6 cellular contexts compared by ENCODE assay signal in genomic region chr19:58304748-58305064, GRCh38. TPM values are rescaled to one million over a fixed set of nuclear protein-coding genes. Genes with fewer than 3 reads are reported as not detected.
A peak's percentile ranks its signal among the peaks of the same experiment; 100 is the strongest.
DNase-seq lines count a peak whose midpoint lies in the region; TF ChIP-seq lines count a peak whose summit lies in the region.

No MANE protein-coding gene starts in this region.

- peaks cover 35 to 55% (median 45%) of the 10 kb centered on the region in 4 donors for H3K4me1 Mint-ChIP-seq in CD4-positive, alpha-beta memory T cell

- H3K36me3 Mint-ChIP-seq in CD4-positive, alpha-beta memory T cell, result peaks cover 57 to 60% of the 10 kb centered on the region in 2 donors

- CTCF ChIA-PET in CD4-positive, alpha-beta memory T cell (lab: Charles Lee; ENCODE audit: partially characterized antibody), result interaction anchor here (1.3 kb wide), 1 partner anchor 215 kb away, joined by 3 read pairs; no protein-coding TSS in a partner anchor
- CTCF ChIA-PET in PC-9 (lab: Charles Lee), result no interaction called here

- H2AFZ ChIP-seq in PC-9, result peak overlapping the region; percentile 78

- BruUV-seq in PC-9 (replicated peaks; lab: Mats Ljungman, UMichigan), result no TSS peak

- H3K4me3 ChIP-seq in CD4-positive, alpha-beta memory T cell (ENCODE audit: low read length in 2 of 2), result peak overlapping the region; percentile 54 to 83
- H3K4me3 ChIP-seq in PC-9, result peak overlapping the region; percentile 94
- peak overlapping the region; percentile 97 for H3K4me3 ChIP-seq in iPS-11a (ENCODE audit: low read depth, low read length)

- no peaks in the 10 kb centered on the region for H3K9me2 ChIP-seq in PC-9 (ENCODE audit: insufficient read depth)

- H3K27ac Mint-ChIP-seq in CD4-positive, alpha-beta memory T cell, result peak overlapping the region; percentile 97 to 100 (median 99)

- H3K4me1 ChIP-seq in CD4-positive, alpha-beta memory T cell (ENCODE audit: insufficient read depth, low read length), result peaks cover 31% of the 10 kb centered on the region
- H3K4me1 ChIP-seq in PC-9 (replicated peaks; ENCODE audit: insufficient read depth), result peaks cover 6% of the 10 kb centered on the region

- H3K27ac ChIP-seq in CD4-positive, alpha-beta memory T cell (ENCODE audit: low read depth, low read length), result peak overlapping the region; percentile 95
- no peak overlapping the region for H3K27ac ChIP-seq in PC-9

- peaks cover 18% of the 10 kb centered on the region for H3K79me2 ChIP-seq in PC-9 (ENCODE audit: low read depth)

- peak overlapping the region; percentile 97 to 100 (median 100) for H3K4me3 Mint-ChIP-seq in CD4-positive, alpha-beta memory T cell

- no peaks in the 10 kb centered on the region for H3K27me3 Mint-ChIP-seq in CD4-positive, alpha-beta memory T cell

- no peaks in the 10 kb centered on the region for H3K9me3 ChIP-seq in CD4-positive, alpha-beta memory T cell (ENCODE audit: control insufficient read depth in 1 of 2, low read length in 2 of 2)
- no peaks in the 10 kb centered on the region for H3K9me3 ChIP-seq in PC-9 (ENCODE audit: insufficient read depth, low read depth)

- no peak for TF ChIP-seq CTCF in PC-9 (conservative IDR thresholded peaks at IDR 0.05)

- no peaks in the 10 kb centered on the region for H4K20me1 ChIP-seq in PC-9 (ENCODE audit: insufficient read depth)

- DNase-seq in CD4-positive, alpha-beta memory T cell, result peak in 1 of 5 donors; percentile 2
- DNase-seq in PC-9 (no peak), NCI-H187 treated with DMSO at 0.1 percent for 48 hours (lab: John Stamatoyannopoulos, UW) (no peak), HCEC 1CT (no peak), DMS153 treated with DMSO at 0.1 percent for 48 hours (lab: John Stamatoyannopoulos, UW; ENCODE audit: unreplicated experiment) (no peak)

- peaks cover 14% of the 10 kb centered on the region for H3K36me3 ChIP-seq in CD4-positive, alpha-beta memory T cell (ENCODE audit: insufficient read depth, low read length)
- H3K36me3 ChIP-seq in PC-9 (ENCODE audit: low read depth), result no peaks in the 10 kb centered on the region

- no peaks in the 10 kb centered on the region; the same call in 1 of the 2 replicates for H3F3A ChIP-seq in PC-9 (ENCODE audit: insufficient read depth, low read depth)

- peaks cover 0 to 3% (median 0%) of the 10 kb centered on the region in 8 donors for H3K9me3 Mint-ChIP-seq in CD4-positive, alpha-beta memory T cell

- no peaks in the 10 kb centered on the region for H3K27me3 ChIP-seq in CD4-positive, alpha-beta memory T cell (ENCODE audit: insufficient read depth, low read length)
- no peaks in the 10 kb centered on the region for H3K27me3 ChIP-seq in PC-9 (ENCODE audit: insufficient read depth, low read depth)

- POLR2A ChIA-PET in CD4-positive, alpha-beta memory T cell (lab: Charles Lee; ENCODE audit: partially characterized antibody), result interaction anchor here (0.6 to 3.5 kb wide), 16 partner anchors 12 to 250 kb away, joined by 3 to 26 read pairs (median 6); partner anchors contain the start of genes CHMP2A, ZBTB45, ZNF132 and ZNF274
- POLR2A ChIA-PET in PC-9 (lab: Charles Lee; ENCODE audit: unreplicated experiment), result interaction anchor here (0.5 to 1.0 kb wide), 5 partner anchors 22 to 558 kb away, joined by 3 to 20 read pairs (median 4); partner anchors contain the start of genes ZNF776 and ZSCAN22

- peak overlapping the region; percentile 97 for H3K4me2 ChIP-seq in PC-9

- intact Hi-C loops in CD4-positive, alpha-beta memory T cell (cut with micrococcal nuclease), result loop anchor here (1.0 to 5.0 kb wide), 13 partner anchors 22 to 1912 kb away; partner anchors contain the start of genes RPS5, ZNF274, ZNF324B and ZNF446
- intact Hi-C loops in PC-9 (cut with micrococcal nuclease; ENCODE audit: unreplicated experiment), result loop anchor here (1.0 to 2.0 kb wide), 3 partner anchors 22 to 745 kb away; partner anchors contain the start of genes ZNF550, ZNF8 and ZSCAN22

RNA-seq across cellular contexts. Expression of gene ERVK3-1, which starts 0.5 kb away (rescaled TPM):
- 10 to 100 TPM; 72.3 to 76.6 TPM for total RNA-seq in CD4-positive, alpha-beta memory T cell
- 10 to 100 TPM; 59.3 to 73.9 TPM for polyA plus RNA-seq in CD4-positive, alpha-beta memory T cell
- 19.4 and 21.3 TPM in 2 replicates for total RNA-seq in PC-9 (2021)

RNA-seq across cellular contexts. Expression of gene ZSCAN22, which starts 22.1 kb away (rescaled TPM):
- 1 to 10 TPM; 5.0 to 5.3 TPM for total RNA-seq in CD4-positive, alpha-beta memory T cell
- 1 to 10 TPM in 1 of 2 donors, under 1 TPM in 1; 0.36 to 3.5 TPM for polyA plus RNA-seq in CD4-positive, alpha-beta memory T cell
- total RNA-seq in PC-9 (2021), result 0.08 TPM in 1 of 2 replicates, not detected in the other

RNA-seq across cellular contexts. Expression of gene ZNF8, which starts 26.0 kb away (rescaled TPM):
- total RNA-seq in CD4-positive, alpha-beta memory T cell, result 10 to 100 TPM in 1 of 2 experiments, 1 to 10 TPM in 1; 9.5 to 10.2 TPM
- under 1 TPM; 0.63 to 0.94 TPM for polyA plus RNA-seq in CD4-positive, alpha-beta memory T cell
- total RNA-seq in PC-9 (2021), result 6.2 and 6.4 TPM in 2 replicates

RNA-seq across cellular contexts. Expression of gene A1BG, which starts 48.6 kb away (rescaled TPM):
- total RNA-seq in CD4-positive, alpha-beta memory T cell, result 10 to 100 TPM; 15.8 to 19.0 TPM
- 10 to 100 TPM; 44.7 to 47.9 TPM for polyA plus RNA-seq in CD4-positive, alpha-beta memory T cell
- total RNA-seq in PC-9 (2021), result 2.5 and 4.5 TPM in 2 replicates

RNA-seq across cellular contexts. Expression of gene ZNF497, which starts 57.8 kb away (rescaled TPM):
- 1 to 10 TPM; 1.7 to 2.0 TPM for total RNA-seq in CD4-positive, alpha-beta memory T cell
- 1 to 10 TPM in 1 of 2 donors, under 1 TPM in 1; 0.46 to 1.2 TPM for polyA plus RNA-seq in CD4-positive, alpha-beta memory T cell
- 7.2 and 8.6 TPM in 2 replicates for total RNA-seq in PC-9 (2021)
